ENCODE assay signal across 1 cellular context in genomic region chr15:51088585-51088984, GRCh38.
TF ChIP-seq lines count a peak whose summit lies in the region.

No MANE protein-coding gene starts in this region.

TF ChIP-seq in SK-N-SH treated with all-trans-retinoic acid at 6 μM for 48 hours, 23 proteins besides CTCF, POLR2A, EP300 and RAD21 (continued from another document):
- TF ChIP-seq CSRNP3 (CRISPR knock-in tag; IDR thresholded peaks at IDR 0.05) (no peak), RARB (CRISPR knock-in tag; IDR thresholded peaks at IDR 0.05) (no peak), BACH2 (CRISPR knock-in tag; IDR thresholded peaks at IDR 0.05; ENCODE audit: borderline replicate concordance) (no peak), POU6F1 (CRISPR knock-in tag; IDR thresholded peaks at IDR 0.05; ENCODE audit: borderline replicate concordance, low read depth) (no peak), ZNF8 (CRISPR knock-in tag; IDR thresholded peaks at IDR 0.05) (no peak), CREB5 (CRISPR knock-in tag; IDR thresholded peaks at IDR 0.05; ENCODE audit: low read depth) (no peak), PPARA (CRISPR knock-in tag; IDR thresholded peaks at IDR 0.05; ENCODE audit: borderline replicate concordance) (no peak), ZFP3 (CRISPR knock-in tag; IDR thresholded peaks at IDR 0.05) (no peak), PATZ1 (CRISPR knock-in tag; IDR thresholded peaks at IDR 0.05; ENCODE audit: borderline replicate concordance) (no peak)
